Comparison of ENCODE assay signal across 18 cellular contexts in the genomic region with DNA sequence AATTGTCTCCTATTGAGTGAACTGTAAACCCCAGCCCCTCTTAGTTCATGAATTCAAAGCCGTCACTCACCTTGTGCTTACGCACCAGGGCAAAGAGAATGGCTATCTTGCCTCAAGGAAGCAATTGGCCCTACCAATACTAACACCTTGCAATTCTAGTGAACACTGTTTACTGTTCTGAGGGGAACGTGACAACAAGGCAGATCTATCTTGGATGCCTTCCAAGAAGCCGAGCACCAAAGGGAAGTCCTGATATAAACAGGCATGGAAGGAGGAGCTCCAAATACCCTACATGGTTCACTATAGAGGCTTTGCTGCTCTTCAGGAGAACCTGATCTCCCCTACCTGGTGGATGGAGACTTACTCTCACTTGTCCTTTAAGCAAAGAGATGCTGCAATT. TPM values are rescaled to one million over a fixed set of nuclear protein-coding genes. Genes with fewer than 3 reads are reported as not detected.
A peak's percentile ranks its signal among the peaks of the same experiment; 100 is the strongest.
DNase-seq lines count a peak whose midpoint lies in the region; ATAC-seq and TF ChIP-seq lines count a peak whose summit lies in the region.
"Had no signal": no experiment of that assay in that cellular context is flagged by ENCODE, and none has a peak within 500 bp of the region (broad histone marks: within the 10 kb centered on the region; RNA-seq: fewer than 3 reads in every experiment).

No MANE protein-coding gene starts in this region.

- no peaks in the 10 kb centered on the region for H3K4me1 Mint-ChIP-seq in HFFc6 (ENCODE audit: low read depth)
- H3K4me1 Mint-ChIP-seq in naive thymus-derived CD8-positive, alpha-beta T cell, result peaks cover 0 to 2% (median under 1%) of the 10 kb centered on the region in 4 donors
- H3K4me1 Mint-ChIP-seq: CD8-positive, alpha-beta memory T cell; memory B cell had no signal

- H3K79me2 ChIP-seq in SK-N-SH (ENCODE audit: insufficient read depth), result no peaks in the 10 kb centered on the region

- peak; percentile 87 for DNase-seq in COR-L47 (lab: John Stamatoyannopoulos, UW)
- peak; percentile 57 for DNase-seq in NCI-H1417 treated with DMSO at 0.1 percent for 48 hours (lab: John Stamatoyannopoulos, UW)
- DNase-seq in NCI-H748 (lab: John Stamatoyannopoulos, UW; ENCODE audit: unreplicated experiment), result peak; percentile 99
- peak; percentile 2 for DNase-seq in kidney tubule cell (ENCODE audit: low spot score)
- no peak for DNase-seq in HFFc6
- no peak for DNase-seq in naive thymus-derived CD8-positive, alpha-beta T cell
- no peak for DNase-seq in SK-N-SH
- DNase-seq: activated CD4-positive, alpha-beta T cell treated with anti-CD3 and anti-CD28 coated beads, Interleukin-2, amount 50 U/mL, for 4 hours; amniotic stem cell; CD8-positive, alpha-beta memory T cell; KBM-7 had no signal

- no peak overlapping the region for H3K4me3 ChIP-seq in SK-N-SH (ENCODE audit: low read depth in 2 of 2, low read length in 1 of 2)
- H3K4me3 ChIP-seq: suprapubic skin had no signal

- H3K4me2 ChIP-seq in SK-N-SH, result no peak overlapping the region

- no peak overlapping the region for H3K4me3 Mint-ChIP-seq in HFFc6
- H3K4me3 Mint-ChIP-seq in naive thymus-derived CD8-positive, alpha-beta T cell, result no peak overlapping the region
- H3K4me3 Mint-ChIP-seq: CD8-positive, alpha-beta memory T cell; dendritic cell treated with granulocyte-macrophage colony-stimulating factor and Interleukin-4, amounts not matched to agents 40 ng/mL and 50 ng/mL, for 4 days; memory B cell had no signal

- no peaks in the 10 kb centered on the region for H3K9me3 ChIP-seq in SK-N-SH
- H3K9me3 ChIP-seq: suprapubic skin had no signal

- TF ChIP-seq CTCF in HFFc6 (IDR thresholded peaks at IDR 0.05), result no peak
- no peak for TF ChIP-seq CTCF in SK-N-SH (IDR thresholded peaks at IDR 0.05)

- no peaks in the 10 kb centered on the region for H4K20me1 ChIP-seq in SK-N-SH (ENCODE audit: insufficient read depth)

- peaks cover 34% of the 10 kb centered on the region for H3K27me3 ChIP-seq in SK-N-SH (ENCODE audit: insufficient read depth)

- H2AFZ ChIP-seq in SK-N-SH (ENCODE audit: low read depth), result no peak overlapping the region

- H3K27ac Mint-ChIP-seq in HFFc6, result no peak overlapping the region
- no peak overlapping the region for H3K27ac Mint-ChIP-seq in naive thymus-derived CD8-positive, alpha-beta T cell
- H3K27ac Mint-ChIP-seq: CD8-positive, alpha-beta memory T cell; dendritic cell treated with granulocyte-macrophage colony-stimulating factor and Interleukin-4, amounts not matched to agents 40 ng/mL and 50 ng/mL, for 4 days; memory B cell had no signal

- H3K27ac ChIP-seq in SK-N-SH (ENCODE audit: low read depth in 2 of 2, low read length in 1 of 2), result no peak overlapping the region
- H3K27ac ChIP-seq: suprapubic skin had no signal

- POLR2A ChIA-PET in naive thymus-derived CD8-positive, alpha-beta T cell (lab: Charles Lee), result no interaction called here
- POLR2A ChIA-PET in SK-N-SH (lab: Yijun Ruan, JAX), result no interaction called here

- H3K27me3 Mint-ChIP-seq in HFFc6 (ENCODE audit: insufficient read depth), result peaks cover 7% of the 10 kb centered on the region; the same call in 1 of the 2 replicates
- H3K27me3 Mint-ChIP-seq in naive thymus-derived CD8-positive, alpha-beta T cell, result peaks cover 31 to 55% (median 42%) of the 10 kb centered on the region in 5 donors

- no peak for ATAC-seq in GM19463 (IDR thresholded peaks at IDR 0.05; ENCODE audit: unreplicated experiment)
- ATAC-seq in naive thymus-derived CD8-positive, alpha-beta T cell, result no peak

- no peaks in the 10 kb centered on the region for H3K36me3 Mint-ChIP-seq in HFFc6 (ENCODE audit: low read depth)
- H3K36me3 Mint-ChIP-seq in naive thymus-derived CD8-positive, alpha-beta T cell, result no peaks in the 10 kb centered on the region
- H3K36me3 Mint-ChIP-seq: CD8-positive, alpha-beta memory T cell; memory B cell had no signal

- CTCF ChIA-PET in SK-N-SH (lab: Yijun Ruan, JAX), result no interaction called here

- TF ChIP-seq RAD21 in SK-N-SH (IDR thresholded peaks at IDR 0.05; ENCODE audit: low read length), result no peak

- H3K9ac ChIP-seq in SK-N-SH, result no peak overlapping the region

- no peaks in the 10 kb centered on the region for H3K9me2 ChIP-seq in SK-N-SH

- peaks cover 27% of the 10 kb centered on the region for H3K9me3 Mint-ChIP-seq in HFFc6
- peaks cover 0 to 2% (median 0%) of the 10 kb centered on the region in 9 donors for H3K9me3 Mint-ChIP-seq in naive thymus-derived CD8-positive, alpha-beta T cell
- H3K9me3 Mint-ChIP-seq: dendritic cell treated with granulocyte-macrophage colony-stimulating factor and Interleukin-4, amounts not matched to agents 40 ng/mL and 50 ng/mL, for 4 days; memory B cell had no signal

- H3K36me3 ChIP-seq in SK-N-SH (replicated peaks in 1 of 2; ENCODE audit: control insufficient read depth in 1 of 2, insufficient read depth in 2 of 2, low read length in 1 of 2), result no peaks in the 10 kb centered on the region
- H3K36me3 ChIP-seq: suprapubic skin had no signal

- no peak for TF ChIP-seq EP300 in SK-N-SH (IDR thresholded peaks at IDR 0.05; ENCODE audit: borderline replicate concordance in 1 of 2, low read depth in 1 of 2, low read length in 1 of 2)

- WGBS in SK-N-SH (ENCODE audit: low lambda C conversion rate), result 21% methylated on average over 4 of the region's 4 CpGs

- H3F3A ChIP-seq in SK-N-SH (replicated peaks; ENCODE audit: insufficient read depth), result no peaks in the 10 kb centered on the region

- peaks cover 0 to 3% of the 10 kb centered on the region in 2 experiments; a peak in 1 of 4 replicates for H3K4me1 ChIP-seq in SK-N-SH (ENCODE audit: control insufficient read depth in 1 of 2, insufficient read depth in 2 of 2, low read depth in 1 of 2, low read length in 1 of 2)

TF ChIP-seq in SK-N-SH, 30 proteins besides CTCF, POLR2A, EP300 and RAD21:
- TF ChIP-seq NFIC (IDR thresholded peaks at IDR 0.05; ENCODE audit: borderline replicate concordance) (no peak), SMC3 (IDR thresholded peaks at IDR 0.05; ENCODE audit: low read depth, low read length) (no peak), EZH2phosphoT487 (IDR thresholded peaks at IDR 0.05; ENCODE audit: borderline replicate concordance, low read depth) (no peak)
- TF ChIP-seq, protein P1, sequence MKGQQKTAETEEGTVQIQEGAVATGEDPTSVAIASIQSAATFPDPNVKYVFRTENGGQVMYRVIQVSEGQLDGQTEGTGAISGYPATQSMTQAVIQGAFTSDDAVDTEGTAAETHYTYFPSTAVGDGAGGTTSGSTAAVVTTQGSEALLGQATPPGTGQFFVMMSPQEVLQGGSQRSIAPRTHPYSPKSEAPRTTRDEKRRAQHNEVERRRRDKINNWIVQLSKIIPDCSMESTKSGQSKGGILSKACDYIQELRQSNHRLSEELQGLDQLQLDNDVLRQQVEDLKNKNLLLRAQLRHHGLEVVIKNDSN (IDR thresholded peaks at IDR 0.05; ENCODE audit: borderline replicate concordance, low read depth), result no peak

RNA-seq across cellular contexts. Expression of gene PLPPR1, which starts 1.7 kb away (rescaled TPM):
- total RNA-seq in HFFc6 (2021; fragmentation: NEBNext Ultra II Directional; extraction: Animal tissue kit (Norgen Biotek cat#: 25700)), result not detected
- total RNA-seq in naive thymus-derived CD8-positive, alpha-beta T cell, result not detected
- polyA plus RNA-seq in naive thymus-derived CD8-positive, alpha-beta T cell, result not detected
- polyA plus RNA-seq in SK-N-SH (2012; rRNA removed), result not detected in 2 replicates
- 0.13 and 0.17 TPM in 2 replicates for polyA plus RNA-seq in SK-N-SH (2012; cell fraction: cytosol; rRNA removed)
- not detected in 2 replicates for polyA plus RNA-seq in SK-N-SH (2012; cell fraction: nucleus; rRNA removed)
- total RNA-seq: CD8-positive, alpha-beta memory T cell; NCI-H460; omental fat pad; T-helper 2 cell treated with Interferon-gamma antibody and Interleukin-4, amounts not matched to agents 100 ng/mL and 5 ng/mL, for 36 hours had no signal
- polyA plus RNA-seq: CD8-positive, alpha-beta memory T cell had no signal

Comparison
In these comparisons a context has a peak if more than half of its experiments do, and no peak if none do; other contexts are left out.
1. DNase-seq: peak in COR-L47 (single experiment), NCI-H1417 treated with DMSO at 0.1 percent for 48 hours (single experiment), NCI-H748 (single experiment) and kidney tubule cell (single experiment); none in HFFc6 (single experiment), naive thymus-derived CD8-positive, alpha-beta T cell (0 of 10) and SK-N-SH (single experiment).